8 cellular contexts compared by ENCODE assay signal in the genomic region with DNA sequence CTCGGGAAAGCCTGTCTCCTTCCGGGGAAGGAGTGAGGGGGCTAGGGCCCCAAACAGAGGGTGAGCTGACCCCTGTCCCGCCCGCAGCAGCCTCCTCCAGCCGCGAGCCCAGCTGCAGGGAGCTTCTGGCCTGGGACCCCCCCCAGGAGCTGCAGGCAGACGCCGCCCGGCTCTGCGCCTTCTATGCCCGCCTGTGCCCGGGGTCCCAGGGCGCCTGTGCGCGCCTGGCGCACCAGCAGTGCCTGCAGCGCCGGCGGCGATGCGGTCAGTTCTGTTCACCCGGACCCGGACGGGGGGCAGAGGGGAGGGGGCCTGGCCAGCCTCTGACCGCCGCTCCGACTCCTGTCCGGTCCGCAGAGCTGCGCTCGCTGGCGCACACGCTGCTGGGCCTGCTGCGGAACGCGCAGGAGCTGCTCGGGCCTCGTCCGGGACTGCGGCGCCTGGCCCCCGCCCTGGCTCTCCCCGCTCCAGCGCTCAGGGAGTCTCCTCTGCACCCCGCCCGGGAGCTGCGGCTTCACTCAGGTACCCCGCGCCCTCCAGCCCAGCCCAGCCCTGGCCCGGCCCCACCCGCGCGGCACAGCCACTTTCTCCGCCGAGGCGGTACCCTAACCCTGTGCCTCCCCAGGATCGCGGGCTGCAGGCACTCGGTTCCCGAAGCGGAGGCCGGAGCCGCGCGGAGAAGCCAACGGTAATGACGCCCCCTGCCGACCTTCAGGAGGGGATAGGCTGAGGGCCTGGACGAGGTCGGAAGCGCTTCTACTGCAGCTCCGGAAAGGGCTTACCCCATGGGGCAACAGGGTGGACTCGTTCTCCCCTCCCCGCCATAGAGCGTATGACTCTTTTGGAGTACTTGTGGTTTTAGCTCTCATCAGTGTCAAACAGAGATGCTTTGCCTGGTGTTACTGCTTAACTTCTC. TPM values are rescaled to one million over a fixed set of nuclear protein-coding genes. Genes with fewer than 3 reads are reported as not detected.
DNase-seq lines count a peak whose midpoint lies in the region; ATAC-seq, FAIRE-seq and TF ChIP-seq lines count a peak whose summit lies in the region.

No MANE protein-coding gene starts in this region.

- H3K23ac ChIP-seq in H9 (ENCODE audit: insufficient read length, low read depth, low read length): no peak overlapping the region

- no peak overlapping the region for H4K5ac ChIP-seq in H9 (ENCODE audit: insufficient read length, low read depth, low read length)

- H3K36me3 ChIP-seq in SK-N-SH (replicated peaks in 1 of 2; ENCODE audit: control insufficient read depth in 1 of 2, insufficient read depth in 2 of 2, low read length in 1 of 2): no peaks in the 10 kb centered on the region
- no peaks in the 10 kb centered on the region for H3K36me3 ChIP-seq in endothelial cell of umbilical vein (ENCODE audit: control insufficient read depth in 2 of 2, extremely low read depth in 1 of 2, insufficient read depth in 2 of 2, low read length in 2 of 2)

- H4K8ac ChIP-seq in H9 (replicated peaks; ENCODE audit: insufficient read length, low read depth, low read length): no peak overlapping the region

- peaks cover 14% of the 10 kb centered on the region for H3K23me2 ChIP-seq in H9 (ENCODE audit: insufficient read length, low read depth, low read length, poor library complexity, severe bottlenecking)

- H4K91ac ChIP-seq in H9 (ENCODE audit: insufficient read length, low read depth, low read length): no peak overlapping the region

- H2BK20ac ChIP-seq in H9 (ENCODE audit: low read depth, low read length, poor library complexity, severe bottlenecking): no peak overlapping the region

- H3K36me3 Mint-ChIP-seq in H9 (ENCODE audit: insufficient read depth in 1 of 3, low read depth in 3 of 3) (peaks cover 0 to 1% (median 0%) of the 10 kb centered on the region in 3 experiments; a peak in 1 of 7 replicates), nephron (ENCODE audit: low read depth) (no peaks in the 10 kb centered on the region)

- H3K79me2 ChIP-seq in H9 (ENCODE audit: insufficient read depth, low read length) (no peaks in the 10 kb centered on the region), SK-N-SH (ENCODE audit: insufficient read depth) (no peaks in the 10 kb centered on the region), endothelial cell of umbilical vein (ENCODE audit: control insufficient read depth, insufficient read depth, low read length) (no peaks in the 10 kb centered on the region)

- H3K27ac ChIP-seq in H9 (ENCODE audit: insufficient read length, low read depth, low read length): no peak overlapping the region
- H3K27ac ChIP-seq in SK-N-SH (ENCODE audit: low read depth in 2 of 2, low read length in 1 of 2): no peak overlapping the region
- no peak overlapping the region for H3K27ac ChIP-seq in endothelial cell of umbilical vein (ENCODE audit: insufficient read depth, low read depth, low read length)

- no peak overlapping the region for H2AFZ ChIP-seq in H9 (ENCODE audit: low read length)
- H2AFZ ChIP-seq in SK-N-SH (ENCODE audit: low read depth): no peak overlapping the region
- no peak overlapping the region for H2AFZ ChIP-seq in endothelial cell of umbilical vein (ENCODE audit: low read depth, low read length)

- no peak for TF ChIP-seq POLR2A in endothelial cell of umbilical vein (IDR thresholded peaks at IDR 0.05; ENCODE audit: low read depth, low read length)

- H3K27me3 ChIP-seq in H9 (ENCODE audit: insufficient read depth, low read length) (peaks cover 15% of the 10 kb centered on the region), SK-N-SH (ENCODE audit: insufficient read depth) (peaks cover 29% of the 10 kb centered on the region), endothelial cell of umbilical vein (ENCODE audit: control insufficient read depth in 2 of 2, insufficient read depth in 2 of 2, low read length in 2 of 2) (peaks cover 19 to 28% of the 10 kb centered on the region in 2 experiments)

- ATAC-seq in HG02623 (IDR thresholded peaks at IDR 0.05; ENCODE audit: unreplicated experiment) (no peak), HG02610 (IDR thresholded peaks at IDR 0.05; ENCODE audit: unreplicated experiment) (no peak)

- CTCF ChIA-PET in SK-N-SH (lab: Yijun Ruan, JAX) (interaction anchor here (0.7 to 9.7 kb wide), 28 partner anchors 8 to 641 kb away, joined by 3 to 196 read pairs (median 5); a partner anchor contains a TSS), endothelial cell of umbilical vein (lab: Charles Lee) (interaction anchor here (0.9 to 4.6 kb wide), 7 partner anchors 8 to 673 kb away, joined by 3 to 44 read pairs (median 4); a partner anchor contains a TSS)

- no peak overlapping the region for H3K56ac ChIP-seq in H9 (ENCODE audit: insufficient read length, low read depth, low read length)

- dilution Hi-C loops in endothelial cell of umbilical vein (cut with MboI; ENCODE audit: extremely low pct_ligation_motif_present, low sequenced_read_pairs): no loop called here

- H2BK15ac ChIP-seq in H9 (ENCODE audit: low read depth, low read length): no peak overlapping the region

- H3K4me1 ChIP-seq in H9 (ENCODE audit: insufficient read depth, low read length): no peaks in the 10 kb centered on the region
- H3K4me1 ChIP-seq in SK-N-SH (ENCODE audit: control insufficient read depth in 1 of 2, insufficient read depth in 2 of 2, low read depth in 1 of 2, low read length in 1 of 2): peaks cover 0 to 23% of the 10 kb centered on the region in 2 experiments; a peak in 1 of 4 replicates
- H3K4me1 ChIP-seq in endothelial cell of umbilical vein (ENCODE audit: control insufficient read depth, extremely low read depth, insufficient read depth, low read length): no peaks in the 10 kb centered on the region

- peak; percentile 64 for FAIRE-seq in endothelial cell of umbilical vein (lab: Jason Lieb, UNC)

- no peaks in the 10 kb centered on the region for H3F3A ChIP-seq in SK-N-SH (replicated peaks; ENCODE audit: insufficient read depth)

- intact Hi-C loops in endothelial cell of umbilical vein (cut with micrococcal nuclease): loop anchor here (2.0 to 5.0 kb wide), 2 partner anchors 27 to 617 kb away; a partner anchor contains a TSS

- H3K9me3 Mint-ChIP-seq in H9 (no peaks in the 10 kb centered on the region), nephron (no peaks in the 10 kb centered on the region)

- H3K4me3 Mint-ChIP-seq in H9 (peak overlapping the region; percentile 45 to 72), nephron (peak overlapping the region; percentile 66 to 73 (median 71))

- H2AK5ac ChIP-seq in H9 (ENCODE audit: insufficient read length, low read length): no peak overlapping the region

- H4K20me1 ChIP-seq in H9 (ENCODE audit: control insufficient read depth, insufficient read depth, insufficient read length) (no peaks in the 10 kb centered on the region), SK-N-SH (ENCODE audit: insufficient read depth) (no peaks in the 10 kb centered on the region), endothelial cell of umbilical vein (replicated peaks; ENCODE audit: control insufficient read depth, extremely low read depth, insufficient read depth, low read length) (no peaks in the 10 kb centered on the region)

- H3K4me3 ChIP-seq in SK-N-SH (ENCODE audit: low read depth in 2 of 2, low read length in 1 of 2) (peak overlapping the region in 1 of 2 experiments; percentile 40; a peak in 3 of 4 replicates), endothelial cell of umbilical vein (replicated peaks in 1 of 3; ENCODE audit: insufficient read depth in 1 of 3, low read depth in 1 of 3, low read length in 3 of 3) (no peak overlapping the region)

- H3K27ac Mint-ChIP-seq in H9 (no peak overlapping the region), nephron (peak overlapping the region in 2 of 3 experiments; percentile 28 to 52)

- H3K27me3 Mint-ChIP-seq in H9 (ENCODE audit: low read depth) (peaks cover 80% of the 10 kb centered on the region), nephron (ENCODE audit: low read depth) (peaks cover 62% of the 10 kb centered on the region)

- H3K9ac ChIP-seq in H9 (ENCODE audit: extremely low read depth, insufficient read length, low read length) (no peak overlapping the region), SK-N-SH (no peak overlapping the region), endothelial cell of umbilical vein (replicated peaks; ENCODE audit: extremely low read depth, insufficient read depth, low read length) (no peak overlapping the region)

- no TSS peak for BruUV-seq in endothelial cell of umbilical vein (replicated peaks; lab: Mats Ljungman, UMichigan)

- H3K9me3 ChIP-seq in H9 (ENCODE audit: control insufficient read depth, low read depth, low read length): no peaks in the 10 kb centered on the region
- no peaks in the 10 kb centered on the region for H3K9me3 ChIP-seq in SK-N-SH
- no peaks in the 10 kb centered on the region for H3K9me3 ChIP-seq in endothelial cell of umbilical vein (replicated peaks; ENCODE audit: control insufficient read depth, insufficient read depth, low read length)

- H3K79me1 ChIP-seq in H9 (ENCODE audit: insufficient read depth, low read depth, low read length, poor library complexity, severe bottlenecking): no peaks in the 10 kb centered on the region

- peak overlapping the region; percentile 42 for H3K4me2 ChIP-seq in H9 (ENCODE audit: insufficient read depth, insufficient read length, low read length)
- peak overlapping the region; percentile 76; the same call in 1 of the 2 replicates for H3K4me2 ChIP-seq in SK-N-SH
- H3K4me2 ChIP-seq in endothelial cell of umbilical vein (ENCODE audit: insufficient read depth, low read length): no peak overlapping the region

- no peak for TF ChIP-seq EP300 in SK-N-SH (IDR thresholded peaks at IDR 0.05; ENCODE audit: borderline replicate concordance in 1 of 2, low read depth in 1 of 2, low read length in 1 of 2)

- TF ChIP-seq CTCF in AG09319 (IDR thresholded peaks at IDR 0.05; ENCODE audit: low read depth, low read length) (peak; percentile 13), H9 (conservative IDR thresholded peaks at IDR 0.05) (peak; percentile 73), SK-N-SH (IDR thresholded peaks at IDR 0.05) (peak; percentile 36), endothelial cell of umbilical vein (IDR thresholded peaks at IDR 0.05; ENCODE audit: extremely low read depth in 1 of 2, insufficient read depth in 1 of 2, low read depth in 1 of 2, low read length in 2 of 2) (peak; percentile 9 to 38), nephron (IDR thresholded peaks at IDR 0.05; ENCODE audit: unreplicated experiment in 3 of 3) (peak; percentile 17 to 39 (median 32))

- no peak overlapping the region for H2BK12ac ChIP-seq in H9 (ENCODE audit: insufficient read length, low read depth, low read length)

- H3K18ac ChIP-seq in H9 (ENCODE audit: insufficient read length, low read depth, low read length): no peak overlapping the region

- DNase-seq in AG09319 (ENCODE audit: extremely low read depth, low read depth) (no peak), H9 (peak; percentile 88), SK-N-SH (peak; percentile 87), endothelial cell of umbilical vein (ENCODE audit: low read depth, low spot score) (peak; percentile 16), NCI-H2196 treated with DMSO at 0.1 percent for 48 hours (lab: John Stamatoyannopoulos, UW; ENCODE audit: unreplicated experiment) (no peak)

- H3K4ac ChIP-seq in H9 (ENCODE audit: low read depth, low read length): no peak overlapping the region

- no CpG with 5 or more reads among the region's 75 CpGs for WGBS in H9 (ENCODE audit: extremely low coverage, insufficient read length, low lambda C conversion rate)
- WGBS in SK-N-SH (ENCODE audit: low lambda C conversion rate): no CpG with 5 or more reads among the region's 75 CpGs

- H2BK120ac ChIP-seq in H9 (ENCODE audit: low read depth, low read length, poor library complexity, severe bottlenecking): no peak overlapping the region

- no peak overlapping the region for H3T11ph ChIP-seq in H9 (ENCODE audit: low read length)

- H3K14ac ChIP-seq in H9 (ENCODE audit: insufficient read depth, low read length): no peak overlapping the region; the same call in 1 of the 2 replicates

- H2BK5ac ChIP-seq in H9 (ENCODE audit: insufficient read length, low read length): no peak overlapping the region

- no peaks in the 10 kb centered on the region for H3K9me2 ChIP-seq in SK-N-SH

- TF ChIP-seq RAD21 in SK-N-SH (IDR thresholded peaks at IDR 0.05; ENCODE audit: low read length): no peak

- POLR2A ChIA-PET in SK-N-SH (lab: Yijun Ruan, JAX): interaction anchor here (1.5 kb wide), 1 partner anchor 26 kb away, joined by 4 read pairs; a partner anchor contains a TSS
- POLR2A ChIA-PET in endothelial cell of umbilical vein (lab: Charles Lee): no interaction called here

- H3K9me1 ChIP-seq in endothelial cell of umbilical vein (replicated peaks; ENCODE audit: control insufficient read depth, extremely low read depth, insufficient read depth, low read length): no peaks in the 10 kb centered on the region

- H3K4me1 Mint-ChIP-seq in H9 (peaks cover 5 to 25% of the 10 kb centered on the region in 2 experiments), nephron (peaks cover 33% of the 10 kb centered on the region)

RNA-seq across cellular contexts. Expression of a gene that starts 2.0 kb away (rescaled TPM):
- total RNA-seq in H9 (2021) (not detected in 2 replicates), endothelial cell of umbilical vein (not detected in 2 replicates)
- polyA plus RNA-seq in SK-N-SH (2012; rRNA removed) (0.12 TPM in 1 of 2 replicates, not detected in the other), endothelial cell of umbilical vein (not detected in 2 replicates)
- polyA plus RNA-seq in SK-N-SH (2012; cell fraction: cytosol; rRNA removed): not detected in 2 replicates
- polyA plus RNA-seq in SK-N-SH (2012; cell fraction: nucleus; rRNA removed): 0.06 TPM in 1 of 2 replicates, not detected in the other
- not detected in 2 replicates for polyA plus RNA-seq in endothelial cell of umbilical vein (2011; cell fraction: cytosol; rRNA removed)
- polyA plus RNA-seq in endothelial cell of umbilical vein (2011; cell fraction: nucleus; rRNA removed): not detected in 2 replicates
- polyA plus RNA-seq in endothelial cell of umbilical vein (2012): not detected in 2 replicates
- polyA minus RNA-seq in endothelial cell of umbilical vein: not detected in 2 replicates
- polyA minus RNA-seq in endothelial cell of umbilical vein (2011; cell fraction: cytosol; rRNA and poly(A)+ RNA removed): not detected
- polyA minus RNA-seq in endothelial cell of umbilical vein (2011; cell fraction: nucleus; rRNA and poly(A)+ RNA removed): not detected in 2 replicates

RNA-seq across cellular contexts. Expression of a gene that starts 3.8 kb away (rescaled TPM):
- not detected in 2 replicates for total RNA-seq in H9 (2021)
- polyA plus RNA-seq in SK-N-SH (2012; rRNA removed): not detected in 2 replicates
- polyA plus RNA-seq in SK-N-SH (2012; cell fraction: cytosol; rRNA removed): not detected in 2 replicates
- polyA plus RNA-seq in SK-N-SH (2012; cell fraction: nucleus; rRNA removed): not detected in 2 replicates
- not detected in 2 replicates for total RNA-seq in endothelial cell of umbilical vein
- not detected in 2 replicates for polyA plus RNA-seq in endothelial cell of umbilical vein
- not detected in 2 replicates for polyA plus RNA-seq in endothelial cell of umbilical vein (2011; cell fraction: cytosol; rRNA removed)
- polyA plus RNA-seq in endothelial cell of umbilical vein (2011; cell fraction: nucleus; rRNA removed): not detected in 2 replicates
- not detected in 2 replicates for polyA plus RNA-seq in endothelial cell of umbilical vein (2012)
- not detected in 2 replicates for polyA minus RNA-seq in endothelial cell of umbilical vein
- not detected for polyA minus RNA-seq in endothelial cell of umbilical vein (2011; cell fraction: cytosol; rRNA and poly(A)+ RNA removed)
- not detected in 2 replicates for polyA minus RNA-seq in endothelial cell of umbilical vein (2011; cell fraction: nucleus; rRNA and poly(A)+ RNA removed)

RNA-seq across cellular contexts. Expression of a gene that starts 15.6 kb away (rescaled TPM):
- total RNA-seq in H9 (2021) (not detected in 2 replicates), endothelial cell of umbilical vein (not detected in 2 replicates)
- polyA plus RNA-seq in SK-N-SH (2012; rRNA removed) (not detected in 2 replicates), endothelial cell of umbilical vein (not detected in 2 replicates)
- polyA plus RNA-seq in SK-N-SH (2012; cell fraction: cytosol; rRNA removed): not detected in 2 replicates
- polyA plus RNA-seq in SK-N-SH (2012; cell fraction: nucleus; rRNA removed): not detected in 2 replicates
- polyA plus RNA-seq in endothelial cell of umbilical vein (2011; cell fraction: cytosol; rRNA removed): not detected in 2 replicates
- polyA plus RNA-seq in endothelial cell of umbilical vein (2011; cell fraction: nucleus; rRNA removed): not detected in 2 replicates
- not detected in 2 replicates for polyA plus RNA-seq in endothelial cell of umbilical vein (2012)
- polyA minus RNA-seq in endothelial cell of umbilical vein: not detected in 2 replicates
- not detected for polyA minus RNA-seq in endothelial cell of umbilical vein (2011; cell fraction: cytosol; rRNA and poly(A)+ RNA removed)
- not detected in 2 replicates for polyA minus RNA-seq in endothelial cell of umbilical vein (2011; cell fraction: nucleus; rRNA and poly(A)+ RNA removed)

RNA-seq across cellular contexts. Expression of a gene that starts 26.4 kb away (rescaled TPM):
- total RNA-seq in H9 (2021) (4.8 and 6.3 TPM in 2 replicates), endothelial cell of umbilical vein (2.9 and 3.3 TPM in 2 replicates)
- polyA plus RNA-seq in SK-N-SH (2012; rRNA removed) (4.6 and 7.0 TPM in 2 replicates), endothelial cell of umbilical vein (1.2 and 1.6 TPM in 2 replicates)
- 5.5 and 6.1 TPM in 2 replicates for polyA plus RNA-seq in SK-N-SH (2012; cell fraction: cytosol; rRNA removed)
- 9.0 and 11.7 TPM in 2 replicates for polyA plus RNA-seq in SK-N-SH (2012; cell fraction: nucleus; rRNA removed)
- polyA plus RNA-seq in endothelial cell of umbilical vein (2011; cell fraction: cytosol; rRNA removed): 1.5 TPM in 2 replicates
- polyA plus RNA-seq in endothelial cell of umbilical vein (2011; cell fraction: nucleus; rRNA removed): 4.8 and 6.3 TPM in 2 replicates
- polyA plus RNA-seq in endothelial cell of umbilical vein (2012): 1.9 and 2.7 TPM in 2 replicates
- 3.1 and 3.8 TPM in 2 replicates for polyA minus RNA-seq in endothelial cell of umbilical vein
- polyA minus RNA-seq in endothelial cell of umbilical vein (2011; cell fraction: cytosol; rRNA and poly(A)+ RNA removed): 1.7 TPM
- polyA minus RNA-seq in endothelial cell of umbilical vein (2011; cell fraction: nucleus; rRNA and poly(A)+ RNA removed): 8.4 and 10.9 TPM in 2 replicates

RNA-seq across cellular contexts. Expression of a gene that starts 26.5 kb away (rescaled TPM):
- total RNA-seq in H9 (2021) (108 and 109 TPM in 2 replicates), endothelial cell of umbilical vein (96.5 and 96.9 TPM in 2 replicates)
- polyA plus RNA-seq in SK-N-SH (2012; rRNA removed) (27.6 and 29.1 TPM in 2 replicates), endothelial cell of umbilical vein (31.7 and 50.0 TPM in 2 replicates)
- 51.9 and 54.2 TPM in 2 replicates for polyA plus RNA-seq in SK-N-SH (2012; cell fraction: cytosol; rRNA removed)
- 37.0 and 55.6 TPM in 2 replicates for polyA plus RNA-seq in SK-N-SH (2012; cell fraction: nucleus; rRNA removed)
- polyA plus RNA-seq in endothelial cell of umbilical vein (2011; cell fraction: cytosol; rRNA removed): 51.9 and 59.4 TPM in 2 replicates
- polyA plus RNA-seq in endothelial cell of umbilical vein (2011; cell fraction: nucleus; rRNA removed): 73.0 and 98.1 TPM in 2 replicates
- polyA plus RNA-seq in endothelial cell of umbilical vein (2012): 130 and 144 TPM in 2 replicates
- polyA minus RNA-seq in endothelial cell of umbilical vein: 38.2 and 44.9 TPM in 2 replicates
- polyA minus RNA-seq in endothelial cell of umbilical vein (2011; cell fraction: cytosol; rRNA and poly(A)+ RNA removed): 17.1 TPM
- polyA minus RNA-seq in endothelial cell of umbilical vein (2011; cell fraction: nucleus; rRNA and poly(A)+ RNA removed): 42.8 and 44.9 TPM in 2 replicates

Comparison
In these comparisons a context has a peak if more than half of its experiments do, and no peak if none do; other contexts are left out.
1. DNase-seq: peak in H9 (single experiment), SK-N-SH (single experiment) and endothelial cell of umbilical vein (single experiment); none in AG09319 (single experiment) and NCI-H2196 treated with DMSO at 0.1 percent for 48 hours (single experiment).
2. CTCF ChIP-seq: peak in every context shown above with its lines; median percentile 73 in H9; 36 in SK-N-SH; 32 in nephron; 24 in endothelial cell of umbilical vein; 13 in AG09319.
3. H3K27ac Mint-ChIP-seq: peak in nephron (2 of 3); none in H9 (0 of 3).